1 cellular context compared by ENCODE assay signal in the genomic region with DNA sequence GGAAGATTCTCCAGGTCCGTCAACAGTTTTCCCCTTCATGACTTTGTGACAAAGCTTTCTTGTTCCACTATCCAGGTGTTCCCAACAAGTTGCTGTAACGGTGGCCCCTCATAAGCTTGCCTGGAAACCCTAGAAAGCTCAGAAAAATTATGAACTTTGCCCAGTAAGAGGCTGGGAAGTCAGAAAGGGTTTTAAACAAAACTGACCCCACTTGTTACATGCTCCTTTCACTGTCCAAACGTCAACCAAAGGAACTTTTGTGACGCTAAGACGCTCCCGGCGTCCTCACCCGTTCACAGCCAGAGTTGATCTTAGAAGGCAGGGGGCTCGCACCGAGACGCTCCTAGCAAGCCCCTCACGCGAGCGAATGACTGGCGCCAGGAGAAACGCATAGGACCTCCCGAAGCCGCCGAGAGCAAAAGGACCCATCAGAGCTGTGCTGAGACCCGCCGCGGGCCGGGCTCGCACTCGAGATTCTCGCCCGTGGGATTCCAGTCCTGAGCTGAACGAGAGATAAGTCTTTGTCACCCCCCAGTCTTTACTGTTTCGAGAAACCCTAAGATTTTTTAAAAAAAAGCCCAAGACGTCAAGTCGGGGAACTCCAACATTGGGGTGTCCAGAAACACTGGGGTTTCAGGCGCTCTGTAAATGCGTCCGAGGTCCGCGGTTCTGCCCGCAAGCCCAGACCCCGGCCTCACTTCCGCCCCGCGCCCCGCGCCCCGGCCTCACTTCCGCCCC.
TF ChIP-seq lines count a peak whose summit lies in the region.

No MANE protein-coding gene starts in this region.

TF ChIP-seq in liver, 16 proteins besides CTCF, POLR2A, EP300 and RAD21:
- TF ChIP-seq NR2F2 (IDR thresholded peaks at IDR 0.05) (no peak), YY1 (IDR thresholded peaks at IDR 0.05) (no peak), GABPA (IDR thresholded peaks at IDR 0.05 in 1 of 2, conservative IDR thresholded peaks at IDR 0.05 in 1 of 2) (no peak), FOXA2 (IDR thresholded peaks at IDR 0.05) (no peak), SP1 (IDR thresholded peaks at IDR 0.05) (no peak), JUND (IDR thresholded peaks at IDR 0.05) (no peak), RXRA (IDR thresholded peaks at IDR 0.05) (no peak), FOXA1 (IDR thresholded peaks at IDR 0.05) (no peak), HNF4A (conservative IDR thresholded peaks at IDR 0.05) (no peak), HNF4G (IDR thresholded peaks at IDR 0.05) (no peak)
- TF ChIP-seq, protein P1, sequence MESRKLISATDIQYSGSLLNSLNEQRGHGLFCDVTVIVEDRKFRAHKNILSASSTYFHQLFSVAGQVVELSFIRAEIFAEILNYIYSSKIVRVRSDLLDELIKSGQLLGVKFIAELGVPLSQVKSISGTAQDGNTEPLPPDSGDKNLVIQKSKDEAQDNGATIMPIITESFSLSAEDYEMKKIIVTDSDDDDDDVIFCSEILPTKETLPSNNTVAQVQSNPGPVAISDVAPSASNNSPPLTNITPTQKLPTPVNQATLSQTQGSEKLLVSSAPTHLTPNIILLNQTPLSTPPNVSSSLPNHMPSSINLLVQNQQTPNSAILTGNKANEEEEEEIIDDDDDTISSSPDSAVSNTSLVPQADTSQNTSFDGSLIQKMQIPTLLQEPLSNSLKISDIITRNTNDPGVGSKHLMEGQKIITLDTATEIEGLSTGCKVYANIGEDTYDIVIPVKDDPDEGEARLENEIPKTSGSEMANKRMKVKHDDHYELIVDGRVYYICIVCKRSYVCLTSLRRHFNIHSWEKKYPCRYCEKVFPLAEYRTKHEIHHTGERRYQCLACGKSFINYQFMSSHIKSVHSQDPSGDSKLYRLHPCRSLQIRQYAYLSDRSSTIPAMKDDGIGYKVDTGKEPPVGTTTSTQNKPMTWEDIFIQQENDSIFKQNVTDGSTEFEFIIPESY (IDR thresholded peaks at IDR 0.05), result no peak
- TF ChIP-seq, protein P2, sequence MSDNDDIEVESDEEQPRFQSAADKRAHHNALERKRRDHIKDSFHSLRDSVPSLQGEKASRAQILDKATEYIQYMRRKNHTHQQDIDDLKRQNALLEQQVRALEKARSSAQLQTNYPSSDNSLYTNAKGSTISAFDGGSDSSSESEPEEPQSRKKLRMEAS (IDR thresholded peaks at IDR 0.05), result no peak
- TF ChIP-seq, protein P3, sequence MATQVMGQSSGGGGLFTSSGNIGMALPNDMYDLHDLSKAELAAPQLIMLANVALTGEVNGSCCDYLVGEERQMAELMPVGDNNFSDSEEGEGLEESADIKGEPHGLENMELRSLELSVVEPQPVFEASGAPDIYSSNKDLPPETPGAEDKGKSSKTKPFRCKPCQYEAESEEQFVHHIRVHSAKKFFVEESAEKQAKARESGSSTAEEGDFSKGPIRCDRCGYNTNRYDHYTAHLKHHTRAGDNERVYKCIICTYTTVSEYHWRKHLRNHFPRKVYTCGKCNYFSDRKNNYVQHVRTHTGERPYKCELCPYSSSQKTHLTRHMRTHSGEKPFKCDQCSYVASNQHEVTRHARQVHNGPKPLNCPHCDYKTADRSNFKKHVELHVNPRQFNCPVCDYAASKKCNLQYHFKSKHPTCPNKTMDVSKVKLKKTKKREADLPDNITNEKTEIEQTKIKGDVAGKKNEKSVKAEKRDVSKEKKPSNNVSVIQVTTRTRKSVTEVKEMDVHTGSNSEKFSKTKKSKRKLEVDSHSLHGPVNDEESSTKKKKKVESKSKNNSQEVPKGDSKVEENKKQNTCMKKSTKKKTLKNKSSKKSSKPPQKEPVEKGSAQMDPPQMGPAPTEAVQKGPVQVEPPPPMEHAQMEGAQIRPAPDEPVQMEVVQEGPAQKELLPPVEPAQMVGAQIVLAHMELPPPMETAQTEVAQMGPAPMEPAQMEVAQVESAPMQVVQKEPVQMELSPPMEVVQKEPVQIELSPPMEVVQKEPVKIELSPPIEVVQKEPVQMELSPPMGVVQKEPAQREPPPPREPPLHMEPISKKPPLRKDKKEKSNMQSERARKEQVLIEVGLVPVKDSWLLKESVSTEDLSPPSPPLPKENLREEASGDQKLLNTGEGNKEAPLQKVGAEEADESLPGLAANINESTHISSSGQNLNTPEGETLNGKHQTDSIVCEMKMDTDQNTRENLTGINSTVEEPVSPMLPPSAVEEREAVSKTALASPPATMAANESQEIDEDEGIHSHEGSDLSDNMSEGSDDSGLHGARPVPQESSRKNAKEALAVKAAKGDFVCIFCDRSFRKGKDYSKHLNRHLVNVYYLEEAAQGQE (IDR thresholded peaks at IDR 0.05), result no peak
TF ChIP-seq in liver: peak in this region for 0.
